Comparison of ENCODE assay signal across 23 cellular contexts in genomic region chr3:166472015-166472414, GRCh38.
"Had no signal": no experiment of that assay in that cellular context is flagged by ENCODE, and none has a peak within 500 bp of the region (broad histone marks: within the 10 kb centered on the region; RNA-seq: fewer than 3 reads in every experiment).

No MANE protein-coding gene starts in this region.

- H3K36me3 ChIP-seq: ascending aorta, cardiac muscle cell, Peyer's patch, SJSA1 had no signal

- H3K9me3 ChIP-seq: ascending aorta, Peyer's patch, SJSA1, SK-N-SH had no signal

- H3K4me1 ChIP-seq: ascending aorta, Peyer's patch, SJSA1 had no signal

- DNase-seq: activated CD4-positive, alpha-beta T cell treated with anti-CD3 and anti-CD28 coated beads, Interleukin-2, amount 10 ng/mL, durations not matched to agents 7 days and 5 days; activated CD4-positive, alpha-beta T cell treated with anti-CD3 and anti-CD28 coated beads, Interleukin-2, amount 50 U/mL, for 48 hours; activated CD8-positive, alpha-beta T cell treated with anti-CD3 and anti-CD28 coated beads, Interleukin-2, amount 10 ng/mL, durations not matched to agents 7 days and 5 days; activated gamma-delta T cell; activated naive CD4-positive, alpha-beta T cell treated with Interleukin-2 at 50 U/mL for 16 hours; activated naive CD8-positive, alpha-beta T cell treated with anti-CD3 and anti-CD28 coated beads, Interleukin-2, amount 10 ng/mL, durations not matched to agents 7 days and 5 days; activated T-cell treated with anti-CD3 and anti-CD28 coated beads, Interleukin-2, amount 50 U/mL, for 24 hours; amygdala; NCI-H1092; NCI-H1436 treated with DMSO at 0.1 percent for 48 hours; NCI-H187; NCI-H2029 treated with DMSO at 0.1 percent for 48 hours; NCI-H2107; NCI-H2171; NCI-H510A treated with DMSO at 0.1 percent for 48 hours; PC-3; Peyer's patch; Right ventricle myocardium superior; SK-N-SH had no signal

- H3K27me3 ChIP-seq: ascending aorta, cardiac muscle cell, Peyer's patch, SJSA1 had no signal

- H3K9ac ChIP-seq: SK-N-SH had no signal

- H3K4me3 ChIP-seq: ascending aorta, cardiac muscle cell, coronary artery, Peyer's patch, SJSA1 had no signal

- ATAC-seq: activated CD8-positive, alpha-beta T cell treated with anti-CD3 and anti-CD28 coated beads, Interleukin-2, amount 10 ng/mL, durations not matched to agents 7 days and 5 days; PC-3 had no signal

- H3K4me2 ChIP-seq: SK-N-SH had no signal

- H3K27ac ChIP-seq: ascending aorta, cardiac muscle cell, coronary artery, Peyer's patch, SJSA1 had no signal
